Comparison of ENCODE assay signal across 11 cellular contexts in the genomic region with DNA sequence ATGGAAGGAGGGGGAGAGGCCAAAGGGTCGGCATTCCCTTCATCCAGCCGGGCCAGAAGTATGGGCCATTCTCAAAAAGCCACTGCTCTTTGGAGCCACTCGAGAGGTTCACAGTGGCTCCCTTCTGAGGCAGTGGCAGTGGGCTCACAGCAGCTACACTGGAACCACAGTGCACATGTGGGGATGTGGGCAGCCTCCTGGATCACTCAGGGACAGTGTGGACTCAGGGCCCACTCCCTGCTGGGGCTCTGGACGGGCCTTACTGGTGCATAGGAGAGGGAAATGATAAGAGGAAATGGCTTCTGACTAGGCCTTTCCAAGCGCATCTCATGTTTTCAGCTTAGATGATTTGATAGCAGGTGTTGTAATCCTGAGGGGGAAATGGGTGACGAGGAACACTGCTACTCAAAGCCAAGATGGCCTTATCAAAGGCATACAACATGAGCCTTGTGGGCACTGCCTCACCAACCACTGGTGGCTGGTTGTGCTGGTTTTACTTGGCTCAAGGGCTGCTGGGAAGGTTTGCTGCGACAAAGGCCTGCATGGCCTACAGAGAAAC. TPM values are rescaled to one million over a fixed set of nuclear protein-coding genes. Genes with fewer than 3 reads are reported as not detected.
DNase-seq lines count a peak whose midpoint lies in the region; ATAC-seq and TF ChIP-seq lines count a peak whose summit lies in the region.
"Had no signal": no experiment of that assay in that cellular context is flagged by ENCODE, and none has a peak within 500 bp of the region (broad histone marks: within the 10 kb centered on the region; RNA-seq: fewer than 3 reads in every experiment).

No MANE protein-coding gene starts in this region.

- H3K79me1 ChIP-seq in IMR-90 (ENCODE audit: low read depth in 1 of 2, low read length in 2 of 2), result peaks cover 13 to 78% of the 10 kb centered on the region in 2 experiments

- no peak overlapping the region for H3K23ac ChIP-seq in IMR-90 (ENCODE audit: low read depth, low read length)

- peaks cover 35% of the 10 kb centered on the region for H3K4me1 Mint-ChIP-seq in central memory CD8-positive, alpha-beta T cell

- H3K4me2 ChIP-seq in BLaER1 (peak overlapping the region; percentile 73), IMR-90 (ENCODE audit: low read depth, low read length) (no peak overlapping the region), osteoblast (ENCODE audit: insufficient read depth, low read length) (peak overlapping the region; percentile 84)

- H3K27ac ChIP-seq in BLaER1 (peak overlapping the region; percentile 78), IMR-90 (ENCODE audit: insufficient read depth, low read length) (0 out of 2 replicates have a peak overlapping the region, but pooled peaks have one; percentile 0), osteoblast (ENCODE audit: low read depth, low read length) (peak overlapping the region; percentile 65)

- H2BK120ac ChIP-seq in IMR-90 (ENCODE audit: low read depth, low read length), result no peak overlapping the region

- dilution Hi-C loops in IMR-90 (cut with HindIII; ENCODE audit: low sequenced_read_pairs, unreplicated experiment), result no loop called here

- H4K91ac ChIP-seq in IMR-90 (ENCODE audit: insufficient read depth, low read depth, low read length), result no peak overlapping the region

- H3K27ac Mint-ChIP-seq in central memory CD8-positive, alpha-beta T cell (ENCODE audit: low read depth), result peak overlapping the region; percentile 96
- H3K27ac Mint-ChIP-seq: activated B cell treated with CpG ODN at 0.5 μM for 24 hours had no signal

- POLR2A ChIA-PET in IMR-90 (lab: Charles Lee; ENCODE audit: unreplicated experiment), result no interaction called here

- CTCF ChIA-PET in IMR-90 (lab: Yijun Ruan, JAX), result no interaction called here

- H3K9ac ChIP-seq in BLaER1 (peak overlapping the region; percentile 30; the same call in 1 of the 2 replicates), IMR-90 (ENCODE audit: low read depth, low read length) (no peak overlapping the region)

- H3K4me1 ChIP-seq in BLaER1, result peaks cover 49% of the 10 kb centered on the region
- H3K4me1 ChIP-seq in IMR-90 (ENCODE audit: control insufficient read depth, insufficient read depth, low read length), result peaks cover 16% of the 10 kb centered on the region
- peaks cover 34% of the 10 kb centered on the region for H3K4me1 ChIP-seq in osteoblast (ENCODE audit: insufficient read depth, low read length)

- H3K18ac ChIP-seq in IMR-90 (ENCODE audit: low read depth, low read length), result no peak overlapping the region

- H3K4ac ChIP-seq in IMR-90 (ENCODE audit: low read depth, low read length), result peak overlapping the region; percentile 55

- H3K56ac ChIP-seq in IMR-90 (ENCODE audit: extremely low read depth, insufficient read depth, low read length), result no peak overlapping the region

- TF ChIP-seq CTCF in IMR-90 (conservative IDR thresholded peaks at IDR 0.05; ENCODE audit: low read depth, low read length), result no peak
- no peak for TF ChIP-seq CTCF in osteoblast (IDR thresholded peaks at IDR 0.05; ENCODE audit: extremely low read depth, low read depth, low read length)

- H2AK9ac ChIP-seq in IMR-90 (replicated peaks; ENCODE audit: low read depth, low read length, poor library complexity), result peak overlapping the region; percentile 18

- H3K27me3 ChIP-seq in BLaER1 (no peaks in the 10 kb centered on the region), IMR-90 (ENCODE audit: control insufficient read depth, insufficient read depth, low read length) (no peaks in the 10 kb centered on the region), osteoblast (ENCODE audit: insufficient read depth, low read length) (no peaks in the 10 kb centered on the region)

- peaks cover 9% of the 10 kb centered on the region for H3K36me3 Mint-ChIP-seq in central memory CD8-positive, alpha-beta T cell (ENCODE audit: insufficient read depth)

- intact Hi-C loops in IMR-90 (cut with micrococcal nuclease), result loop anchor here (5.0 kb wide), 2 partner anchors 79 to 154 kb away; no protein-coding TSS in a partner anchor

- WGBS in IMR-90 (ENCODE audit: extremely low coverage in 2 of 2, insufficient read length in 1 of 2), 2 experiments, result no CpG with 5 or more reads among the region's 7 CpGs

- H3K14ac ChIP-seq in IMR-90 (replicated peaks; ENCODE audit: low read depth, low read length), result peak overlapping the region; percentile 23; the same call in 1 of the 2 replicates

- no peaks in the 10 kb centered on the region for H3K9me3 Mint-ChIP-seq in central memory CD8-positive, alpha-beta T cell

- TF ChIP-seq POLR2A in IMR-90 (IDR thresholded peaks at IDR 0.05; ENCODE audit: low read depth, low read length), result no peak

- no TSS peak for BruUV-seq in IMR-90 (replicated peaks; lab: Mats Ljungman, UMichigan)

- H2BK5ac ChIP-seq in IMR-90 (ENCODE audit: low read depth, low read length, poor library complexity, severe bottlenecking), result no peak overlapping the region

- peak overlapping the region; percentile 24 for H2AFZ ChIP-seq in IMR-90 (replicated peaks; ENCODE audit: low read length, poor library complexity)
- no peak overlapping the region for H2AFZ ChIP-seq in osteoblast (ENCODE audit: low read length)

- H3K4me3 Mint-ChIP-seq in central memory CD8-positive, alpha-beta T cell, result peak overlapping the region; percentile 72
- H3K4me3 Mint-ChIP-seq: activated B cell treated with CpG ODN at 0.5 μM for 24 hours had no signal

- H3K4me3 ChIP-seq in BLaER1, result no peak overlapping the region
- H3K4me3 ChIP-seq in IMR-90 (ENCODE audit: insufficient read depth, low read depth, low read length), result no peak overlapping the region
- peak overlapping the region; percentile 64 for H3K4me3 ChIP-seq in osteoblast (ENCODE audit: insufficient read depth, low read length)

- H3K9me3 ChIP-seq in BLaER1 (no peaks in the 10 kb centered on the region), IMR-90 (ENCODE audit: control insufficient read depth, insufficient read depth, low read length) (no peaks in the 10 kb centered on the region), osteoblast (ENCODE audit: low read depth, low read length) (no peaks in the 10 kb centered on the region)

- in situ Hi-C loops in IMR-90 (cut with MboI; ENCODE audit: low sequenced_read_pairs), result no loop called here

- no peak overlapping the region for H4K5ac ChIP-seq in IMR-90 (ENCODE audit: low read depth, low read length)

- no peaks in the 10 kb centered on the region for H4K20me1 ChIP-seq in BLaER1
- H4K20me1 ChIP-seq in IMR-90 (ENCODE audit: insufficient read depth, low read length), result peaks cover 13% of the 10 kb centered on the region; the same call in 1 of the 2 replicates
- H4K20me1 ChIP-seq in osteoblast (ENCODE audit: insufficient read depth, low read length), result peaks cover 6% of the 10 kb centered on the region

- peaks cover 13% of the 10 kb centered on the region for H3K79me2 ChIP-seq in osteoblast (ENCODE audit: insufficient read depth, low read length)

- H2AK5ac ChIP-seq in IMR-90 (ENCODE audit: low read depth, low read length), result peak overlapping the region; percentile 37

- no peak overlapping the region for H2BK20ac ChIP-seq in IMR-90 (ENCODE audit: low read depth, low read length)

- ATAC-seq in IMR-90 (ENCODE audit: low read depth) (no peak), GM18870 (IDR thresholded peaks at IDR 0.05; ENCODE audit: unreplicated experiment) (no peak)
- ATAC-seq in central memory CD8-positive, alpha-beta T cell (replicated peaks; ENCODE audit: extremely low read depth, poor library complexity, severe bottlenecking), result no peak

- H3K27me3 Mint-ChIP-seq in central memory CD8-positive, alpha-beta T cell, result no peaks in the 10 kb centered on the region
- H3K27me3 Mint-ChIP-seq: activated B cell treated with CpG ODN at 0.5 μM for 24 hours had no signal

- no peak for TF ChIP-seq RAD21 in IMR-90 (IDR thresholded peaks at IDR 0.05; ENCODE audit: low read length)

- peaks cover 53% of the 10 kb centered on the region for H3K36me3 ChIP-seq in BLaER1
- H3K36me3 ChIP-seq in IMR-90 (ENCODE audit: control insufficient read depth, insufficient read depth, low read length), result peaks cover 47% of the 10 kb centered on the region
- H3K36me3 ChIP-seq in osteoblast (ENCODE audit: insufficient read depth, low read length), result peaks cover 27% of the 10 kb centered on the region

- peaks cover 47% of the 10 kb centered on the region for H3K9me1 ChIP-seq in IMR-90 (ENCODE audit: insufficient read depth, low read length)

- no peak overlapping the region for H2BK15ac ChIP-seq in IMR-90 (ENCODE audit: low read depth, low read length)

- H4K8ac ChIP-seq in IMR-90 (ENCODE audit: low read depth in 2 of 2, low read length in 2 of 2), result peak overlapping the region in 1 of 2 experiments; percentile 62; a peak in 1 of 4 replicates

- DNase-seq in IMR-90, result no peak
- no peak for DNase-seq in central memory CD8-positive, alpha-beta T cell (ENCODE audit: low spot score in 2 of 2)
- no peak for DNase-seq in osteoblast (ENCODE audit: insufficient read length, low spot score, missing footprints)
- DNase-seq in amniotic stem cell (lab: John Stamatoyannopoulos, UW), result no peak
- DNase-seq in effector CD8-positive, alpha-beta T cell (lab: John Stamatoyannopoulos, UW), result no peak
- DNase-seq in activated gamma-delta T cell treated with Interleukin-2 at 50 U/mL for 16 hours, result no peak
- DNase-seq: activated B cell treated with CpG ODN at 0.5 μM for 24 hours, cortex of kidney, NCI-H345 had no signal

TF ChIP-seq in IMR-90, 13 proteins besides CTCF, POLR2A, EP300 and RAD21 (continues in another document):
- TF ChIP-seq MAZ (IDR thresholded peaks at IDR 0.05; ENCODE audit: borderline replicate concordance, low read depth, low read length) (no peak), CHD1 (IDR thresholded peaks at IDR 0.05; ENCODE audit: low read depth, low read length) (no peak), BHLHE40 (IDR thresholded peaks at IDR 0.05; ENCODE audit: low read depth, low read length) (no peak), RFX5 (IDR thresholded peaks at IDR 0.05; ENCODE audit: low read depth, low read length) (no peak), MAFK (IDR thresholded peaks at IDR 0.05; ENCODE audit: low read depth, low read length) (no peak), FOS (IDR thresholded peaks at IDR 0.05; ENCODE audit: low read depth, low read length) (no peak), CEBPB (IDR thresholded peaks at IDR 0.05; ENCODE audit: low read depth, low read length) (no peak), SMC3 (IDR thresholded peaks at IDR 0.05; ENCODE audit: low read depth, low read length) (no peak), NFE2L2 (IDR thresholded peaks at IDR 0.05; ENCODE audit: low read depth, low read length) (no peak)

RNA-seq across cellular contexts. Expression of gene PANK2, which starts 44.0 kb away (rescaled TPM):
- 28.1 and 47.8 TPM in 2 replicates for total RNA-seq in IMR-90 (2012; rRNA removed)
- polyA plus RNA-seq in IMR-90 (2012; rRNA removed), result 15.8 and 17.7 TPM in 2 replicates
- polyA plus RNA-seq in IMR-90 (2012; cell fraction: cytosol; rRNA removed), result 7.9 and 8.4 TPM in 2 replicates
- 29.3 and 35.5 TPM in 2 replicates for polyA plus RNA-seq in IMR-90 (2012; cell fraction: nucleus; rRNA removed; ENCODE audit: low replicate concordance)
- 57.2 and 60.4 TPM in 2 replicates for total RNA-seq in osteoblast

Comparison
In these comparisons a context has a peak if more than half of its experiments do, and no peak if none do; other contexts are left out.
1. H3K27ac ChIP-seq: peak in every context shown above with its lines; median percentile 78 in BLaER1; 65 in osteoblast; 0 in IMR-90.